Comparison of ENCODE assay signal across 8 cellular contexts in genomic region chr6:43633002-43633401, GRCh38. TPM values are rescaled to one million over a fixed set of nuclear protein-coding genes. Genes with fewer than 3 reads are reported as not detected.
A peak's percentile ranks its signal among the peaks of the same experiment; 100 is the strongest.
DNase-seq lines count a peak whose midpoint lies in the region; FAIRE-seq lines count a peak whose summit lies in the region.
"Not testable (repeated sequence)": the region's sequence is repeated elsewhere in the genome, so short reads cannot be mapped to it uniquely, and the experiment has no call there.
"Had no signal": no experiment of that assay in that cellular context is flagged by ENCODE, and none has a peak within 500 bp of the region (broad histone marks: within the 10 kb centered on the region; RNA-seq: fewer than 3 reads in every experiment).

No MANE protein-coding gene starts in this region.

- H3K27ac ChIP-seq in BLaER1 treated with 17β-estradiol and CSF1 and Interleukin-3, amounts not matched to agents 10 nM and 100 nM, result peak overlapping the region in 1 of 11 experiments; percentile 14; a peak in 2 of 22 replicates
- peak overlapping the region; percentile 8 to 36 for H3K27ac ChIP-seq in small intestine (ENCODE audit: low read depth in 1 of 2, low read length in 1 of 2)

- H3K9ac ChIP-seq in BLaER1 treated with 17β-estradiol and CSF1 and Interleukin-3, amounts not matched to agents 10 nM and 100 nM, result not testable (repeated sequence)

- DNase-seq in HT1080 (ENCODE audit: low read depth) (peak; percentile 26), M059J (ENCODE audit: low read depth) (peak; percentile 41), RCC 7860 (ENCODE audit: low spot score) (peak; percentile 14), glomerular visceral epithelial cell (ENCODE audit: extremely low spot score) (peak; percentile 29), small intestine (peak; percentile 40)

- H3K9me3 ChIP-seq in BLaER1 treated with 17β-estradiol and CSF1 and Interleukin-3, amounts not matched to agents 10 nM and 100 nM (replicated peaks in 1 of 11); small intestine (ENCODE audit: control insufficient read depth, low read depth): not testable (repeated sequence)

- H3K4me1 ChIP-seq in BLaER1 treated with 17β-estradiol and CSF1 and Interleukin-3, amounts not matched to agents 10 nM and 100 nM, result peaks cover 57 to 77% (median 68%) of the 10 kb centered on the region in 10 experiments
- not testable (repeated sequence) for H3K4me1 ChIP-seq in small intestine (ENCODE audit: control insufficient read depth in 2 of 2, insufficient read depth in 1 of 2, low read depth in 1 of 2, low read length in 1 of 2)

- H3K36me3 ChIP-seq in BLaER1 treated with 17β-estradiol and CSF1 and Interleukin-3, amounts not matched to agents 10 nM and 100 nM, result peaks cover 11 to 17% (median 16%) of the 10 kb centered on the region in 11 experiments
- H3K36me3 ChIP-seq in small intestine (ENCODE audit: control insufficient read depth in 2 of 2, insufficient read depth in 2 of 2, low read length in 2 of 2), result not testable (repeated sequence)

- not testable (repeated sequence) for H3K4me3 ChIP-seq in BLaER1 treated with 17β-estradiol and CSF1 and Interleukin-3, amounts not matched to agents 10 nM and 100 nM; small intestine (ENCODE audit: low read depth in 1 of 2, low read length in 2 of 2)

- WGBS in small intestine, 3 donors, result 47 to 79% (median 62%) methylated on average over 7 of the region's 7 CpGs

- not testable (repeated sequence) for FAIRE-seq in RCC 7860 (lab: Jason Lieb, UNC); small intestine (lab: Jason Lieb, UNC)

- H3K4me2 ChIP-seq in BLaER1 treated with 17β-estradiol and CSF1 and Interleukin-3, amounts not matched to agents 10 nM and 100 nM, result peak overlapping the region; percentile 23 to 96 (median 37); a peak in 17 of 22 replicates

- not testable (repeated sequence) for H3K27me3 ChIP-seq in BLaER1 treated with 17β-estradiol and CSF1 and Interleukin-3, amounts not matched to agents 10 nM and 100 nM; small intestine (ENCODE audit: control insufficient read depth in 2 of 2, insufficient read depth in 2 of 2, low read length in 2 of 2)

- peaks cover 1 to 22% (median 8%) of the 10 kb centered on the region in 11 experiments; a peak in 14 of 22 replicates for H4K20me1 ChIP-seq in BLaER1 treated with 17β-estradiol and CSF1 and Interleukin-3, amounts not matched to agents 10 nM and 100 nM

RNA-seq across cellular contexts. Expression of gene MAD2L1BP, which starts 2.6 kb away (rescaled TPM):
- 26.9 and 35.2 TPM in 2 replicates for total RNA-seq in HT1080 (2014; rRNA removed; shearing (Covaris generic))
- polyA plus RNA-seq in HT1080 (2015; cell fraction: cytosol; rRNA removed), result 19.3 and 23.9 TPM in 2 replicates
- polyA plus RNA-seq in HT1080 (2015; cell fraction: nucleus; rRNA removed), result 19.1 and 22.3 TPM in 2 replicates
- total RNA-seq in M059J (2014; rRNA removed; shearing (Covaris generic)), result 75.7 and 116 TPM in 2 replicates
- 10 to 100 TPM; 38.1 to 59.4 (median 54.6) TPM for polyA plus RNA-seq in small intestine

RNA-seq across cellular contexts. Expression of gene GTPBP2, which starts 3.9 kb away (rescaled TPM):
- 32.5 and 33.7 TPM in 2 replicates for total RNA-seq in HT1080 (2014; rRNA removed; shearing (Covaris generic))
- polyA plus RNA-seq in HT1080 (2015; cell fraction: cytosol; rRNA removed), result 35.3 and 35.8 TPM in 2 replicates
- polyA plus RNA-seq in HT1080 (2015; cell fraction: nucleus; rRNA removed), result 314 and 320 TPM in 2 replicates
- 51.6 and 81.1 TPM in 2 replicates for total RNA-seq in M059J (2014; rRNA removed; shearing (Covaris generic))
- 10 to 100 TPM; 33.7 to 81.6 (median 49.9) TPM for polyA plus RNA-seq in small intestine

RNA-seq across cellular contexts. Expression of gene RSPH9, which starts 11.8 kb away (rescaled TPM):
- not detected in 2 replicates for total RNA-seq in HT1080 (2014; rRNA removed; shearing (Covaris generic))
- polyA plus RNA-seq in HT1080 (2015; cell fraction: cytosol; rRNA removed), result not detected in 2 replicates
- polyA plus RNA-seq in HT1080 (2015; cell fraction: nucleus; rRNA removed), result not detected in 2 replicates
- 0.05 and 0.69 TPM in 2 replicates for total RNA-seq in M059J (2014; rRNA removed; shearing (Covaris generic))
- polyA plus RNA-seq in small intestine, result 1 to 10 TPM in 1 of 3 donors, under 1 TPM in 2; 0.42 to 1.1 (median 0.81) TPM
- total RNA-seq: CD4-positive, alpha-beta memory T cell; CD8-positive, alpha-beta memory T cell had no signal

RNA-seq across cellular contexts. Expression of gene MRPS18A, which starts 54.6 kb away (rescaled TPM):
- total RNA-seq in HT1080 (2014; rRNA removed; shearing (Covaris generic)), result 102 and 120 TPM in 2 replicates
- 43.5 and 47.5 TPM in 2 replicates for polyA plus RNA-seq in HT1080 (2015; cell fraction: cytosol; rRNA removed)
- 34.1 and 36.0 TPM in 2 replicates for polyA plus RNA-seq in HT1080 (2015; cell fraction: nucleus; rRNA removed)
- 63.0 and 71.2 TPM in 2 replicates for total RNA-seq in M059J (2014; rRNA removed; shearing (Covaris generic))
- 100 to 1,000 TPM in 1 of 3 donors, 10 to 100 TPM in 2; 63.7 to 107 (median 66.5) TPM for polyA plus RNA-seq in small intestine

RNA-seq across cellular contexts. Expression of gene POLH, which starts 57.0 kb away (rescaled TPM):
- total RNA-seq in HT1080 (2014; rRNA removed; shearing (Covaris generic)), result 25.9 and 29.1 TPM in 2 replicates
- 25.5 and 27.2 TPM in 2 replicates for polyA plus RNA-seq in HT1080 (2015; cell fraction: cytosol; rRNA removed)
- polyA plus RNA-seq in HT1080 (2015; cell fraction: nucleus; rRNA removed), result 52.8 and 61.2 TPM in 2 replicates
- 17.9 and 28.8 TPM in 2 replicates for total RNA-seq in M059J (2014; rRNA removed; shearing (Covaris generic))
- polyA plus RNA-seq in small intestine, result 1 to 10 TPM; 2.0 to 4.0 (median 2.2) TPM
